ENCODE assay signal across 1 cellular context in the genomic region with DNA sequence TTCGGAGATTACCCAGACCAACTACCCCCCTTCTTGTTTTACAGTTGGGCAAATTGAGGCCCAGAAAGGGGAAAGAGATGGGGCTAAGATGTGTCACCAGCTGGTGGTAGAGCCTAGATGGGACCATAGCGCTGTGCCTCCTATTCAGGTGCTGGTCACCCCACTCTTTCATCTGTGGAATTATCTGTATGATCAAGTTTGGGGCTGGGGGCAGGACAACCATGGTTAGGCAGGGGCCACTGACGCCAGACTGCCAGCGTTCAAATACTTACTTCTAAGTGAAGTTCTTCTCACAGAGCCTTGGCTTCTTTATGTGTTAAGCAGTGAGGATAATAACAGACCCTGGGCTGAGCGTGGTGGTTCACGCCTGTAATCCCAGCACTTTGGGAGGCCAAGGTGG.
TF ChIP-seq lines count a peak whose summit lies in the region.

No MANE protein-coding gene starts in this region.

TF ChIP-seq in HepG2, 621 proteins besides CTCF, POLR2A, EP300 and RAD21:
- TF ChIP-seq ZNF687 (CRISPR knock-in tag; IDR thresholded peaks at IDR 0.05) (no peak), FOXM1 (CRISPR knock-in tag; IDR thresholded peaks at IDR 0.05) (no peak), ZNF335 (CRISPR knock-in tag; IDR thresholded peaks at IDR 0.05) (no peak), ZNF260 (CRISPR knock-in tag; IDR thresholded peaks at IDR 0.05; ENCODE audit: borderline replicate concordance, low read depth) (no peak), SOX6 (IDR thresholded peaks at IDR 0.05) (no peak), SOX6 (CRISPR knock-in tag; IDR thresholded peaks at IDR 0.05) (no peak), KLF6 (CRISPR knock-in tag; IDR thresholded peaks at IDR 0.05) (no peak), ZNF530 (CRISPR knock-in tag; IDR thresholded peaks at IDR 0.05; ENCODE audit: low read depth) (no peak), ZFP36 (IDR thresholded peaks at IDR 0.05; ENCODE audit: borderline replicate concordance, low read depth, low read length, partially characterized antibody) (no peak), ZNF317 (CRISPR knock-in tag; IDR thresholded peaks at IDR 0.05) (no peak), SOX13 (IDR thresholded peaks at IDR 0.05) (no peak), SOX13 (CRISPR knock-in tag; conservative IDR thresholded peaks at IDR 0.05 in 1 of 2, IDR thresholded peaks at IDR 0.05 in 1 of 2) (no peak), MXD4 (CRISPR knock-in tag; IDR thresholded peaks at IDR 0.05) (no peak), ZNF761 (CRISPR knock-in tag; conservative IDR thresholded peaks at IDR 0.05) (no peak)
- TF ChIP-seq, protein P1, sequence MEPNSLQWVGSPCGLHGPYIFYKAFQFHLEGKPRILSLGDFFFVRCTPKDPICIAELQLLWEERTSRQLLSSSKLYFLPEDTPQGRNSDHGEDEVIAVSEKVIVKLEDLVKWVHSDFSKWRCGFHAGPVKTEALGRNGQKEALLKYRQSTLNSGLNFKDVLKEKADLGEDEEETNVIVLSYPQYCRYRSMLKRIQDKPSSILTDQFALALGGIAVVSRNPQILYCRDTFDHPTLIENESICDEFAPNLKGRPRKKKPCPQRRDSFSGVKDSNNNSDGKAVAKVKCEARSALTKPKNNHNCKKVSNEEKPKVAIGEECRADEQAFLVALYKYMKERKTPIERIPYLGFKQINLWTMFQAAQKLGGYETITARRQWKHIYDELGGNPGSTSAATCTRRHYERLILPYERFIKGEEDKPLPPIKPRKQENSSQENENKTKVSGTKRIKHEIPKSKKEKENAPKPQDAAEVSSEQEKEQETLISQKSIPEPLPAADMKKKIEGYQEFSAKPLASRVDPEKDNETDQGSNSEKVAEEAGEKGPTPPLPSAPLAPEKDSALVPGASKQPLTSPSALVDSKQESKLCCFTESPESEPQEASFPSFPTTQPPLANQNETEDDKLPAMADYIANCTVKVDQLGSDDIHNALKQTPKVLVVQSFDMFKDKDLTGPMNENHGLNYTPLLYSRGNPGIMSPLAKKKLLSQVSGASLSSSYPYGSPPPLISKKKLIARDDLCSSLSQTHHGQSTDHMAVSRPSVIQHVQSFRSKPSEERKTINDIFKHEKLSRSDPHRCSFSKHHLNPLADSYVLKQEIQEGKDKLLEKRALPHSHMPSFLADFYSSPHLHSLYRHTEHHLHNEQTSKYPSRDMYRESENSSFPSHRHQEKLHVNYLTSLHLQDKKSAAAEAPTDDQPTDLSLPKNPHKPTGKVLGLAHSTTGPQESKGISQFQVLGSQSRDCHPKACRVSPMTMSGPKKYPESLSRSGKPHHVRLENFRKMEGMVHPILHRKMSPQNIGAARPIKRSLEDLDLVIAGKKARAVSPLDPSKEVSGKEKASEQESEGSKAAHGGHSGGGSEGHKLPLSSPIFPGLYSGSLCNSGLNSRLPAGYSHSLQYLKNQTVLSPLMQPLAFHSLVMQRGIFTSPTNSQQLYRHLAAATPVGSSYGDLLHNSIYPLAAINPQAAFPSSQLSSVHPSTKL (CRISPR knock-in tag; IDR thresholded peaks at IDR 0.05): no peak
- TF ChIP-seq, protein P2, sequence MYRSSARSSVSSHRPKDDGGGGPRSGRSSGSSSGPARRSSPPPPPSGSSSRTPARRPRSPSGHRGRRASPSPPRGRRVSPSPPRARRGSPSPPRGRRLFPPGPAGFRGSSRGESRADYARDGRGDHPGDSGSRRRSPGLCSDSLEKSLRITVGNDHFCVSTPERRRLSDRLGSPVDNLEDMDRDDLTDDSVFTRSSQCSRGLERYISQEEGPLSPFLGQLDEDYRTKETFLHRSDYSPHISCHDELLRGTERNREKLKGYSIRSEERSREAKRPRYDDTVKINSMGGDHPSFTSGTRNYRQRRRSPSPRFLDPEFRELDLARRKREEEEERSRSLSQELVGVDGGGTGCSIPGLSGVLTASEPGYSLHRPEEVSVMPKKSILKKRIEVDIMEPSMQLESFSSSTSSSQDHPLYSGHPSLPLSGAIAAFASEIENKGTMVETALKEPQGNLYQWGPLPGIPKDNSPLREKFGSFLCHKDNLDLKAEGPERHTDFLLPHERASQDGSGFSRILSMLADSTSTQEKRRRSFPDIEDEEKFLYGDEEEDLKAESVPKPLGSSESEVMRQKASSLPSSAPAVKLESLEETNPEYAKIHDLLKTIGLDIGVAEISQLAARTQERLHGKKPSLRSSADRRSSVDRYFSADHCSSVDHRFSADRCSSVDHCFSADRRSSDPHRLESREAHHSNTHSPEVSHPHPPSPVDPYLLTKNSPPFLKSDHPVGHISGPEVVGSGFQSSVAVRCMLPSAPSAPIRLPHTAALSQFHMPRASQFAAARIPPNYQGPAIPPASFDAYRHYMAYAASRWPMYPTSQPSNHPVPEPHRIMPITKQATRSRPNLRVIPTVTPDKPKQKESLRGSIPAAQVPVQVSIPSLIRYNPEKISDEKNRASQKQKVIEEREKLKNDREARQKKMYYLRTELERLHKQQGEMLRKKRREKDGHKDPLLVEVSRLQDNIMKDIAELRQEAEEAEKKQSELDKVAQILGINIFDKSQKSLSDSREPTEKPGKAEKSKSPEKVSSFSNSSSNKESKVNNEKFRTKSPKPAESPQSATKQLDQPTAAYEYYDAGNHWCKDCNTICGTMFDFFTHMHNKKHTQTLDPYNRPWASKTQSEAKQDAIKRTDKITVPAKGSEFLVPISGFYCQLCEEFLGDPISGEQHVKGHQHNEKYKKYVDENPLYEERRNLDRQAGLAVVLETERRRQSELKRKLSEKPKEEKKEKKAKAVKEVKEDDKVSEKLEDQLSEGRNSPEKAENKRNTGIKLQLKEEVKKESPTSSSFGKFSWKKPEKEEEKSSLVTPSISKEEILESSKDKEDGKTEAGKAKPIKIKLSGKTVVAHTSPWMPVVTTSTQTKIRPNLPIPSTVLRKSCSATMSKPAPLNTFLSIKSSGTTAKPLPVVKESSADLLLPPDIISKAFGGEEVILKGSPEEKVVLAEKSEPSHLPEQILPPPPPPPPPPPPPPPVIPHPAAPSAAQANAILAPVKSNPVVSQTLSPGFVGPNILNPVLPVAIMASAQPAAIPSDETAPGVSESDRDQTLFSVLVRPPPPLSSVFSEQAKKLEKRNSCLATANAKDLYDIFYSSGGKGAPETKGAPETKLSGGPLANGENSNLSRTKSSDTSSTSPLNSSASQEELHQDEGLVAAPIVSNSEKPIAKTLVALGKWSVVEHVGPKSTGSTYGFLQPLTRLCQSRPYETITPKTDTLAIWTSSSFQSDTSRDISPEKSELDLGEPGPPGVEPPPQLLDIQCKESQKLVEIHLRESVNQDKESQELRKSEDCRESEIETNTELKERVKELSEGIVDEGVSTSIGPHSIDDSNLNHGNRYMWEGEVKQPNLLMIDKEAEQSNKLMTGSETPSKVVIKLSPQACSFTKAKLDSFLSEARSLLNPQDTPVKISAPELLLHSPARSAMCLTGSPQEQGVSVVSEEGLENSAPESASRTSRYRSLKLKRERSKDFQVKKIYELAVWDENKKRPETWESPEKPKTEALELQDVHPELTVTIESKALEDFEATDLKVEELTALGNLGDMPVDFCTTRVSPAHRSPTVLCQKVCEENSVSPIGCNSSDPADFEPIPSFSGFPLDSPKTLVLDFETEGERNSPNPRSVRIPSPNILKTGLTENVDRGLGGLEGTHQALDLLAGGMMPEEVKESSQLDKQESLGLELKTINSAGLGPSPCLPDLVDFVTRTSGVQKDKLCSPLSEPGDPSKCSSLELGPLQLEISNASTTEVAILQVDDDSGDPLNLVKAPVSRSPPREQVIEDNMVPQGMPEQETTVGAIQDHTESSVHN (CRISPR knock-in tag; IDR thresholded peaks at IDR 0.05): no peak
- TF ChIP-seq, protein P3, sequence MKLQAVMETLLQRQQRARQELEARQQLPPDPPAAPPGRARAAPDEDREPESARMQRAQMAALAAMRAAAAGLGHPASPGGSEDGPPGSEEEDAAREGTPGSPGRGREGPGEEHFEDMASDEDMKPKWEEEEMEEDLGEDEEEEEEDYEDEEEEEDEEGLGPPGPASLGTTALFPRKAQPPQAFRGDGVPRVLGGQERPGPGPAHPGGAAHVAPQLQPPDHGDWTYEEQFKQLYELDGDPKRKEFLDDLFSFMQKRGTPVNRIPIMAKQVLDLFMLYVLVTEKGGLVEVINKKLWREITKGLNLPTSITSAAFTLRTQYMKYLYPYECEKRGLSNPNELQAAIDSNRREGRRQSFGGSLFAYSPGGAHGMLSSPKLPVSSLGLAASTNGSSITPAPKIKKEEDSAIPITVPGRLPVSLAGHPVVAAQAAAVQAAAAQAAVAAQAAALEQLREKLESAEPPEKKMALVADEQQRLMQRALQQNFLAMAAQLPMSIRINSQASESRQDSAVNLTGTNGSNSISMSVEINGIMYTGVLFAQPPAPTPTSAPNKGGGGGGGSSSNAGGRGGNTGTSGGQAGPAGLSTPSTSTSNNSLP (IDR thresholded peaks at IDR 0.05; ENCODE audit: low read depth, low read length): no peak
- TF ChIP-seq, protein P4, sequence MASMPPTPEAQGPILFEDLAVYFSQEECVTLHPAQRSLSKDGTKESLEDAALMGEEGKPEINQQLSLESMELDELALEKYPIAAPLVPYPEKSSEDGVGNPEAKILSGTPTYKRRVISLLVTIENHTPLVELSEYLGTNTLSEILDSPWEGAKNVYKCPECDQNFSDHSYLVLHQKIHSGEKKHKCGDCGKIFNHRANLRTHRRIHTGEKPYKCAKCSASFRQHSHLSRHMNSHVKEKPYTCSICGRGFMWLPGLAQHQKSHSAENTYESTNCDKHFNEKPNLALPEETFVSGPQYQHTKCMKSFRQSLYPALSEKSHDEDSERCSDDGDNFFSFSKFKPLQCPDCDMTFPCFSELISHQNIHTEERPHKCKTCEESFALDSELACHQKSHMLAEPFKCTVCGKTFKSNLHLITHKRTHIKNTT (CRISPR knock-in tag; IDR thresholded peaks at IDR 0.05): no peak
